8 cellular contexts compared by ENCODE assay signal in genomic region chr10:121929936-121930728, GRCh38. TPM values are rescaled to one million over a fixed set of nuclear protein-coding genes. Genes with fewer than 3 reads are reported as not detected.
DNase-seq lines count a peak whose midpoint lies in the region; ATAC-seq and TF ChIP-seq lines count a peak whose summit lies in the region.
"Not testable (repeated sequence)": the region's sequence is repeated elsewhere in the genome, so short reads cannot be mapped to it uniquely, and the experiment has no call there.

No MANE protein-coding gene starts in this region.

- H4K20me1 ChIP-seq in SK-N-SH (ENCODE audit: insufficient read depth), result not testable (repeated sequence)

- H3K4me3 Mint-ChIP-seq in CD4-positive, alpha-beta memory T cell, result peak overlapping the region in 7 of 8 donors; percentile 45 to 75 (median 64)
- peak overlapping the region; percentile 55 for H3K4me3 Mint-ChIP-seq in activated CD8-positive, alpha-beta T cell treated with anti-CD3 and anti-CD28 coated beads for 36 hours
- peak overlapping the region; percentile 60 for H3K4me3 Mint-ChIP-seq in activated naive CD8-positive, alpha-beta T cell treated with anti-CD3 and anti-CD28 coated beads, Interleukin-2, amount 10 ng/mL, durations not matched to agents 7 days and 5 days
- H3K4me3 Mint-ChIP-seq in mesothelial cell of epicardium, result peak overlapping the region; percentile 83
- H3K4me3 Mint-ChIP-seq in stimulated activated effector memory CD8-positive, alpha-beta T cell treated with anti-CD3 and anti-CD28 coated beads, Interleukin-12 subunit alpha, Interleukin-12 subunit beta, amount 100 ng/mL, for 72 hours, result not testable (repeated sequence)

- not testable (repeated sequence) for ATAC-seq in activated CD8-positive, alpha-beta T cell treated with anti-CD3 and anti-CD28 coated beads for 36 hours; activated naive CD8-positive, alpha-beta T cell treated with anti-CD3 and anti-CD28 coated beads, Interleukin-2, amount 10 ng/mL, durations not matched to agents 7 days and 5 days (ENCODE audit: low read depth); stimulated activated effector memory CD8-positive, alpha-beta T cell treated with anti-CD3 and anti-CD28 coated beads, Interleukin-12 subunit alpha, Interleukin-12 subunit beta, amount 100 ng/mL, for 72 hours

- H3K36me3 ChIP-seq in CD4-positive, alpha-beta memory T cell (ENCODE audit: insufficient read depth, low read length); SK-N-SH (replicated peaks in 1 of 2; ENCODE audit: control insufficient read depth in 1 of 2, insufficient read depth in 2 of 2, low read length in 1 of 2): not testable (repeated sequence)

- TF ChIP-seq RAD21 in SK-N-SH (IDR thresholded peaks at IDR 0.05; ENCODE audit: low read length), result not testable (repeated sequence)

- H2AFZ ChIP-seq in SK-N-SH (ENCODE audit: low read depth), result not testable (repeated sequence)

- H3K27me3 Mint-ChIP-seq in CD4-positive, alpha-beta memory T cell; activated CD8-positive, alpha-beta T cell treated with anti-CD3 and anti-CD28 coated beads for 36 hours; activated naive CD8-positive, alpha-beta T cell treated with anti-CD3 and anti-CD28 coated beads, Interleukin-2, amount 10 ng/mL, durations not matched to agents 7 days and 5 days; mesothelial cell of epicardium (ENCODE audit: low read depth): not testable (repeated sequence)

- 91% methylated on average over 15 of the region's 15 CpGs for WGBS in SK-N-SH (ENCODE audit: low lambda C conversion rate)

- H3K27me3 ChIP-seq in CD4-positive, alpha-beta memory T cell (ENCODE audit: insufficient read depth, low read length); SK-N-SH (ENCODE audit: insufficient read depth): not testable (repeated sequence)

- H3K27ac Mint-ChIP-seq in CD4-positive, alpha-beta memory T cell, result peak overlapping the region; percentile 33 to 89 (median 64)
- peak overlapping the region; percentile 66 for H3K27ac Mint-ChIP-seq in activated CD8-positive, alpha-beta T cell treated with anti-CD3 and anti-CD28 coated beads for 36 hours
- H3K27ac Mint-ChIP-seq in activated naive CD8-positive, alpha-beta T cell treated with anti-CD3 and anti-CD28 coated beads, Interleukin-2, amount 10 ng/mL, durations not matched to agents 7 days and 5 days, result not testable (repeated sequence)
- peak overlapping the region; percentile 95 for H3K27ac Mint-ChIP-seq in mesothelial cell of epicardium
- peak overlapping the region; percentile 64 for H3K27ac Mint-ChIP-seq in stimulated activated effector memory CD8-positive, alpha-beta T cell treated with anti-CD3 and anti-CD28 coated beads, Interleukin-12 subunit alpha, Interleukin-12 subunit beta, amount 100 ng/mL, for 72 hours

- peaks cover 38% of the 10 kb centered on the region for H3K79me2 ChIP-seq in SK-N-SH (ENCODE audit: insufficient read depth)

- TF ChIP-seq EP300 in SK-N-SH (IDR thresholded peaks at IDR 0.05; ENCODE audit: borderline replicate concordance in 1 of 2, low read depth in 1 of 2, low read length in 1 of 2), result not testable (repeated sequence)

- DNase-seq in CD4-positive, alpha-beta memory T cell; SK-N-SH; activated CD8-positive, alpha-beta T cell treated with anti-CD3 and anti-CD28 coated beads for 36 hours; activated naive CD8-positive, alpha-beta T cell treated with anti-CD3 and anti-CD28 coated beads, Interleukin-2, amount 10 ng/mL, durations not matched to agents 7 days and 5 days; epithelial cell of prostate (ENCODE audit: low read depth, low spot score); mesothelial cell of epicardium (ENCODE audit: low spot score in 2 of 2, unreplicated experiment in 2 of 2); stimulated activated effector memory CD8-positive, alpha-beta T cell treated with anti-CD3 and anti-CD28 coated beads, Interleukin-12 subunit alpha, Interleukin-12 subunit beta, amount 100 ng/mL, for 72 hours (ENCODE audit: low spot score in 2 of 2): not testable (repeated sequence)
- peak; percentile 44 for DNase-seq in HT-29 (ENCODE audit: low spot score)

- peak overlapping the region; percentile 80 for H3K4me2 ChIP-seq in SK-N-SH

- not testable (repeated sequence) for TF ChIP-seq CTCF in SK-N-SH (IDR thresholded peaks at IDR 0.05); activated CD8-positive, alpha-beta T cell treated with anti-CD3 and anti-CD28 coated beads for 36 hours (IDR thresholded peaks at IDR 0.05); mesothelial cell of epicardium (IDR thresholded peaks at IDR 0.05; ENCODE audit: unreplicated experiment)

- not testable (repeated sequence) for H3K9me2 ChIP-seq in SK-N-SH

- peaks cover 17% of the 10 kb centered on the region for H3K4me1 ChIP-seq in CD4-positive, alpha-beta memory T cell (ENCODE audit: insufficient read depth, low read length)
- not testable (repeated sequence) for H3K4me1 ChIP-seq in SK-N-SH (ENCODE audit: control insufficient read depth in 1 of 2, insufficient read depth in 2 of 2, low read depth in 1 of 2, low read length in 1 of 2)

- H3K9me3 Mint-ChIP-seq in CD4-positive, alpha-beta memory T cell; activated CD8-positive, alpha-beta T cell treated with anti-CD3 and anti-CD28 coated beads for 36 hours; activated naive CD8-positive, alpha-beta T cell treated with anti-CD3 and anti-CD28 coated beads, Interleukin-2, amount 10 ng/mL, durations not matched to agents 7 days and 5 days; mesothelial cell of epicardium; stimulated activated effector memory CD8-positive, alpha-beta T cell treated with anti-CD3 and anti-CD28 coated beads, Interleukin-12 subunit alpha, Interleukin-12 subunit beta, amount 100 ng/mL, for 72 hours: not testable (repeated sequence)

- intact Hi-C loops in CD4-positive, alpha-beta memory T cell (cut with micrococcal nuclease), result loop anchor here (2.0 kb wide), 2 partner anchors 445 to 1079 kb away; partner anchors contain the start of genes ACADSB, IKZF5 and PLEKHA1
- intact Hi-C loops in activated CD8-positive, alpha-beta T cell treated with anti-CD3 and anti-CD28 coated beads for 36 hours (cut with micrococcal nuclease), result not testable (repeated sequence)

- H3K9me3 ChIP-seq in CD4-positive, alpha-beta memory T cell (ENCODE audit: control insufficient read depth in 1 of 2, low read length in 2 of 2); SK-N-SH: not testable (repeated sequence)

- H3F3A ChIP-seq in SK-N-SH (replicated peaks; ENCODE audit: insufficient read depth), result peaks cover 12% of the 10 kb centered on the region

- POLR2A ChIA-PET in CD4-positive, alpha-beta memory T cell (lab: Charles Lee; ENCODE audit: partially characterized antibody), result interaction anchor here (1.0 kb wide), 1 partner anchor 44 kb away, joined by 3 read pairs; no protein-coding TSS in a partner anchor
- POLR2A ChIA-PET in SK-N-SH (lab: Yijun Ruan, JAX), result interaction anchor here (0.6 kb wide), 1 partner anchor 210 kb away, joined by 4 read pairs; no protein-coding TSS in a partner anchor
- POLR2A ChIA-PET in activated CD8-positive, alpha-beta T cell treated with anti-CD3 and anti-CD28 coated beads for 36 hours (lab: Charles Lee), result not testable (repeated sequence)
- POLR2A ChIA-PET in activated naive CD8-positive, alpha-beta T cell treated with anti-CD3 and anti-CD28 coated beads, Interleukin-2, amount 10 ng/mL, durations not matched to agents 7 days and 5 days (lab: Charles Lee), result interaction anchor here (2.6 kb wide), 1 partner anchor 44 kb away, joined by 11 read pairs; no protein-coding TSS in a partner anchor

- not testable (repeated sequence) for H3K27ac ChIP-seq in CD4-positive, alpha-beta memory T cell (ENCODE audit: low read depth, low read length); SK-N-SH (ENCODE audit: low read depth in 2 of 2, low read length in 1 of 2)
- H3K27ac ChIP-seq in epithelial cell of prostate, result peak overlapping the region; percentile 96

- H3K4me3 ChIP-seq in CD4-positive, alpha-beta memory T cell (ENCODE audit: low read length in 2 of 2), result not testable (repeated sequence)
- H3K4me3 ChIP-seq in SK-N-SH (ENCODE audit: low read depth in 2 of 2, low read length in 1 of 2), result 0 out of 4 replicates have a peak overlapping the region, but pooled peaks of 1 of the 2 experiments have one; percentile 92

- H3K4me1 Mint-ChIP-seq in CD4-positive, alpha-beta memory T cell, result peaks cover 15 to 36% (median 27%) of the 10 kb centered on the region in 4 donors
- peaks cover 20% of the 10 kb centered on the region for H3K4me1 Mint-ChIP-seq in activated CD8-positive, alpha-beta T cell treated with anti-CD3 and anti-CD28 coated beads for 36 hours (ENCODE audit: low read depth)
- not testable (repeated sequence) for H3K4me1 Mint-ChIP-seq in activated naive CD8-positive, alpha-beta T cell treated with anti-CD3 and anti-CD28 coated beads, Interleukin-2, amount 10 ng/mL, durations not matched to agents 7 days and 5 days
- H3K4me1 Mint-ChIP-seq in mesothelial cell of epicardium, result peaks cover 32% of the 10 kb centered on the region
- H3K4me1 Mint-ChIP-seq in stimulated activated effector memory CD8-positive, alpha-beta T cell treated with anti-CD3 and anti-CD28 coated beads, Interleukin-12 subunit alpha, Interleukin-12 subunit beta, amount 100 ng/mL, for 72 hours, result peaks cover 18% of the 10 kb centered on the region

- CTCF ChIA-PET in CD4-positive, alpha-beta memory T cell (lab: Charles Lee; ENCODE audit: partially characterized antibody); activated CD8-positive, alpha-beta T cell treated with anti-CD3 and anti-CD28 coated beads for 36 hours (lab: Charles Lee): not testable (repeated sequence)
- CTCF ChIA-PET in SK-N-SH (lab: Yijun Ruan, JAX), result interaction anchor here (1.6 kb wide), 1 partner anchor 182 kb away, joined by 6 read pairs; no protein-coding TSS in a partner anchor

- H3K9ac ChIP-seq in SK-N-SH, result not testable (repeated sequence)

- not testable (repeated sequence) for H3K36me3 Mint-ChIP-seq in CD4-positive, alpha-beta memory T cell; activated CD8-positive, alpha-beta T cell treated with anti-CD3 and anti-CD28 coated beads for 36 hours (ENCODE audit: low read depth); activated naive CD8-positive, alpha-beta T cell treated with anti-CD3 and anti-CD28 coated beads, Interleukin-2, amount 10 ng/mL, durations not matched to agents 7 days and 5 days
- H3K36me3 Mint-ChIP-seq in mesothelial cell of epicardium, result peaks cover 14% of the 10 kb centered on the region
- peaks cover 16% of the 10 kb centered on the region for H3K36me3 Mint-ChIP-seq in stimulated activated effector memory CD8-positive, alpha-beta T cell treated with anti-CD3 and anti-CD28 coated beads, Interleukin-12 subunit alpha, Interleukin-12 subunit beta, amount 100 ng/mL, for 72 hours

RNA-seq across cellular contexts. Expression of gene ATE1, which starts 2.3 kb away (rescaled TPM):
- 10 to 100 TPM; 24.5 to 26.2 TPM for total RNA-seq in CD4-positive, alpha-beta memory T cell
- polyA plus RNA-seq in CD4-positive, alpha-beta memory T cell, result 10 to 100 TPM; 24.9 to 36.6 TPM
- 16.5 and 17.4 TPM in 2 replicates for total RNA-seq in HT-29 (2014; rRNA removed; shearing (Covaris generic))
- polyA plus RNA-seq in SK-N-SH (2012; rRNA removed), result 6.3 and 7.2 TPM in 2 replicates
- polyA plus RNA-seq in SK-N-SH (2012; cell fraction: cytosol; rRNA removed), result 9.7 and 11.3 TPM in 2 replicates
- polyA plus RNA-seq in SK-N-SH (2012; cell fraction: nucleus; rRNA removed), result 4.2 and 10.4 TPM in 2 replicates
- 10 to 100 TPM; 18.0 to 19.2 TPM for total RNA-seq in activated CD8-positive, alpha-beta T cell treated with anti-CD3 and anti-CD28 coated beads for 36 hours
- total RNA-seq in activated naive CD8-positive, alpha-beta T cell treated with anti-CD3 and anti-CD28 coated beads, Interleukin-2, amount 10 ng/mL, durations not matched to agents 7 days and 5 days, result 10 to 100 TPM; 21.9 to 27.1 TPM
- 33.0 to 35.6 TPM (median 34.3 TPM) in 3 replicates for total RNA-seq in mesothelial cell of epicardium

RNA-seq across cellular contexts. Expression of gene NSMCE4A, which starts 44.9 kb away (rescaled TPM):
- 10 to 100 TPM; 71.2 to 74.8 TPM for total RNA-seq in CD4-positive, alpha-beta memory T cell
- polyA plus RNA-seq in CD4-positive, alpha-beta memory T cell, result 10 to 100 TPM; 57.0 to 69.9 TPM
- 73.2 and 88.1 TPM in 2 replicates for total RNA-seq in HT-29 (2014; rRNA removed; shearing (Covaris generic))
- 28.5 and 35.6 TPM in 2 replicates for polyA plus RNA-seq in SK-N-SH (2012; rRNA removed)
- 29.9 and 31.8 TPM in 2 replicates for polyA plus RNA-seq in SK-N-SH (2012; cell fraction: cytosol; rRNA removed)
- 96.2 and 102 TPM in 2 replicates for polyA plus RNA-seq in SK-N-SH (2012; cell fraction: nucleus; rRNA removed)
- total RNA-seq in activated CD8-positive, alpha-beta T cell treated with anti-CD3 and anti-CD28 coated beads for 36 hours, result 10 to 100 TPM; 49.7 to 50.8 TPM
- 10 to 100 TPM; 65.6 to 72.3 TPM for total RNA-seq in activated naive CD8-positive, alpha-beta T cell treated with anti-CD3 and anti-CD28 coated beads, Interleukin-2, amount 10 ng/mL, durations not matched to agents 7 days and 5 days
- total RNA-seq in mesothelial cell of epicardium, result 41.7 to 46.9 TPM (median 44.4 TPM) in 3 replicates

RNA-seq across cellular contexts. Expression of gene TACC2, which starts 58.8 kb away (rescaled TPM):
- total RNA-seq in CD4-positive, alpha-beta memory T cell, result not detected
- not detected for polyA plus RNA-seq in CD4-positive, alpha-beta memory T cell
- total RNA-seq in HT-29 (2014; rRNA removed; shearing (Covaris generic)), result 13.4 and 25.0 TPM in 2 replicates
- 5.3 and 8.8 TPM in 2 replicates for polyA plus RNA-seq in SK-N-SH (2012; rRNA removed)
- 7.0 and 7.9 TPM in 2 replicates for polyA plus RNA-seq in SK-N-SH (2012; cell fraction: cytosol; rRNA removed)
- 25.6 and 29.7 TPM in 2 replicates for polyA plus RNA-seq in SK-N-SH (2012; cell fraction: nucleus; rRNA removed)
- total RNA-seq in activated CD8-positive, alpha-beta T cell treated with anti-CD3 and anti-CD28 coated beads for 36 hours, result not detected
- total RNA-seq in activated naive CD8-positive, alpha-beta T cell treated with anti-CD3 and anti-CD28 coated beads, Interleukin-2, amount 10 ng/mL, durations not matched to agents 7 days and 5 days, result not detected
- total RNA-seq in mesothelial cell of epicardium, result 25.5 to 30.3 TPM (median 27.7 TPM) in 3 replicates

Comparison
In these comparisons a context has a peak if more than half of its experiments do, and no peak if none do; other contexts are left out.
1. RNA of gene TACC2, which starts 58.8 kb away (total RNA-seq): 25.5 to 30.3 TPM in mesothelial cell of epicardium and 13.4 to 25.0 TPM in HT-29; not detected in CD4-positive, alpha-beta memory T cell, not detected in activated CD8-positive, alpha-beta T cell treated with anti-CD3 and anti-CD28 coated beads for 36 hours and not detected in activated naive CD8-positive, alpha-beta T cell treated with anti-CD3 and anti-CD28 coated beads, Interleukin-2, amount 10 ng/mL, durations not matched to agents 7 days and 5 days; every median in the first group is over 10 times any median in the second.